ENCODE assay signal across 8 cellular contexts in genomic region chr1:1019122-1019999, GRCh38. TPM values are rescaled to one million over a fixed set of nuclear protein-coding genes. Genes with fewer than 3 reads are reported as not detected.
DNase-seq lines count a peak whose midpoint lies in the region; ATAC-seq and TF ChIP-seq lines count a peak whose summit lies in the region.

No MANE protein-coding gene starts in this region.

- POLR2A ChIA-PET in CD4-positive, alpha-beta memory T cell (lab: Charles Lee; ENCODE audit: partially characterized antibody) = interaction anchor here (0.7 to 1.5 kb wide), 4 partner anchors 18 to 46 kb away, joined by 3 to 8 read pairs (median 4); no protein-coding TSS in a partner anchor
- POLR2A ChIA-PET in OCI-LY7 (lab: Charles Lee) = no interaction called here

- no peaks in the 10 kb centered on the region for H3K27me3 ChIP-seq in CD4-positive, alpha-beta memory T cell (ENCODE audit: insufficient read depth, low read length)

- H3K9me3 ChIP-seq in CD4-positive, alpha-beta memory T cell (ENCODE audit: control insufficient read depth in 1 of 2, low read length in 2 of 2) = no peaks in the 10 kb centered on the region
- no peaks in the 10 kb centered on the region for H3K9me3 ChIP-seq in OCI-LY7 (ENCODE audit: low read length)

- H4K20me1 ChIP-seq in OCI-LY7 (ENCODE audit: insufficient read depth, low read length) = no peaks in the 10 kb centered on the region

- H3K4me1 ChIP-seq in CD4-positive, alpha-beta memory T cell (ENCODE audit: insufficient read depth, low read length) = peaks cover 19% of the 10 kb centered on the region
- peaks cover 17% of the 10 kb centered on the region for H3K4me1 ChIP-seq in OCI-LY7 (ENCODE audit: insufficient read depth, low read length, poor library complexity, severe bottlenecking)

- TF ChIP-seq CTCF in OCI-LY7 (conservative IDR thresholded peaks at IDR 0.05; ENCODE audit: low read length) = peak; percentile 45
- peak; percentile 30 for TF ChIP-seq CTCF in nephron progenitor cell (IDR thresholded peaks at IDR 0.05)

- H3K4me3 Mint-ChIP-seq in CD4-positive, alpha-beta memory T cell = peak overlapping the region; percentile 29 to 67 (median 52)
- H3K4me3 Mint-ChIP-seq in nephron progenitor cell = no peak overlapping the region
- H3K4me3 Mint-ChIP-seq in stimulated activated naive CD8-positive, alpha-beta T cell treated with anti-CD3 and anti-CD28 coated beads, Interleukin-15, Interleukin-2, amounts not matched to agents 100 ng/mL and 50 ng/mL, for 24 hours = peak overlapping the region; percentile 56

- CTCF ChIA-PET in CD4-positive, alpha-beta memory T cell (lab: Charles Lee; ENCODE audit: partially characterized antibody) = interaction anchor here (0.6 to 3.9 kb wide), 4 partner anchors 12 to 44 kb away, joined by 3 to 15 read pairs (median 11); no protein-coding TSS in a partner anchor
- CTCF ChIA-PET in OCI-LY7 (lab: Charles Lee; ENCODE audit: unreplicated experiment) = no interaction called here

- H3K36me3 ChIP-seq in CD4-positive, alpha-beta memory T cell (ENCODE audit: insufficient read depth, low read length) = no peaks in the 10 kb centered on the region
- H3K36me3 ChIP-seq in OCI-LY7 (ENCODE audit: insufficient read depth, low read length) = no peaks in the 10 kb centered on the region

- peak overlapping the region; percentile 46; the same call in 1 of the 2 replicates for H3K4me2 ChIP-seq in OCI-LY7 (ENCODE audit: low read length)

- H3K9me2 ChIP-seq in OCI-LY7 (ENCODE audit: insufficient read depth, low read length) = no peaks in the 10 kb centered on the region

- no TSS peak for BruUV-seq in OCI-LY7 (replicated peaks; lab: Mats Ljungman, UMichigan)

- peaks cover 2 to 4% of the 10 kb centered on the region in 2 donors for H3K27me3 Mint-ChIP-seq in CD4-positive, alpha-beta memory T cell
- no peaks in the 10 kb centered on the region for H3K27me3 Mint-ChIP-seq in nephron progenitor cell (ENCODE audit: low read depth, poor library complexity)
- H3K27me3 Mint-ChIP-seq in stimulated activated naive CD8-positive, alpha-beta T cell treated with anti-CD3 and anti-CD28 coated beads, Interleukin-15, Interleukin-2, amounts not matched to agents 100 ng/mL and 50 ng/mL, for 24 hours = no peaks in the 10 kb centered on the region

- peaks cover 4 to 24% (median 14%) of the 10 kb centered on the region in 4 donors for H3K4me1 Mint-ChIP-seq in CD4-positive, alpha-beta memory T cell
- peaks cover 35% of the 10 kb centered on the region for H3K4me1 Mint-ChIP-seq in nephron progenitor cell
- H3K4me1 Mint-ChIP-seq in stimulated activated naive CD8-positive, alpha-beta T cell treated with anti-CD3 and anti-CD28 coated beads, Interleukin-15, Interleukin-2, amounts not matched to agents 100 ng/mL and 50 ng/mL, for 24 hours (ENCODE audit: low read depth) = peaks cover 19% of the 10 kb centered on the region

- intact Hi-C loops in CD4-positive, alpha-beta memory T cell (cut with micrococcal nuclease) = loop anchor here (5.0 kb wide), 1 partner anchor 43 kb away; no protein-coding TSS in a partner anchor
- intact Hi-C loops in OCI-LY7 (cut with micrococcal nuclease; ENCODE audit: unreplicated experiment) = loop anchor here (1.0 to 5.0 kb wide), 2 partner anchors 14 to 43 kb away; no protein-coding TSS in a partner anchor

- H3K36me3 Mint-ChIP-seq in CD4-positive, alpha-beta memory T cell = no peaks in the 10 kb centered on the region
- H3K36me3 Mint-ChIP-seq in nephron progenitor cell (ENCODE audit: low read depth) = peaks cover 3% of the 10 kb centered on the region
- no peaks in the 10 kb centered on the region for H3K36me3 Mint-ChIP-seq in stimulated activated naive CD8-positive, alpha-beta T cell treated with anti-CD3 and anti-CD28 coated beads, Interleukin-15, Interleukin-2, amounts not matched to agents 100 ng/mL and 50 ng/mL, for 24 hours (ENCODE audit: low read depth)

- no peak overlapping the region for H3K27ac ChIP-seq in CD4-positive, alpha-beta memory T cell (ENCODE audit: low read depth, low read length)
- no peak overlapping the region for H3K27ac ChIP-seq in OCI-LY7 (ENCODE audit: low read depth, low read length, poor library complexity, severe bottlenecking)

- DNase-seq in CD4-positive, alpha-beta memory T cell = peak; percentile 67 to 81 (median 74)
- DNase-seq in GM19240 (ENCODE audit: insufficient read length, low spot score) (peak; percentile 73), OCI-LY7 (ENCODE audit: low spot score) (peak; percentile 87), fibroblast of gingiva (ENCODE audit: low read depth) (peak; percentile 77), nephron progenitor cell (peak; percentile 86)
- DNase-seq in activated T-cell treated with anti-CD3 and anti-CD28 coated beads, Interleukin-2, amount 50 U/mL, for 48 hours = peak; percentile 82 to 88

- H3K4me3 ChIP-seq in CD4-positive, alpha-beta memory T cell (ENCODE audit: low read length in 2 of 2) = peak overlapping the region in 1 of 2 donors; percentile 43
- H3K4me3 ChIP-seq in OCI-LY7 (ENCODE audit: low read depth, low read length, poor library complexity, severe bottlenecking) = peak overlapping the region; percentile 65

- no peaks in the 10 kb centered on the region for H3K79me2 ChIP-seq in OCI-LY7 (ENCODE audit: insufficient read depth, low read depth, low read length)

- H3K9me3 Mint-ChIP-seq in CD4-positive, alpha-beta memory T cell = no peaks in the 10 kb centered on the region
- peaks cover 4% of the 10 kb centered on the region for H3K9me3 Mint-ChIP-seq in nephron progenitor cell
- no peaks in the 10 kb centered on the region for H3K9me3 Mint-ChIP-seq in stimulated activated naive CD8-positive, alpha-beta T cell treated with anti-CD3 and anti-CD28 coated beads, Interleukin-15, Interleukin-2, amounts not matched to agents 100 ng/mL and 50 ng/mL, for 24 hours

- peak; percentile 65 for ATAC-seq in HG03439 (IDR thresholded peaks at IDR 0.05; ENCODE audit: unreplicated experiment)

- peak overlapping the region in 3 of 7 donors; percentile 7 to 75 (median 29) for H3K27ac Mint-ChIP-seq in CD4-positive, alpha-beta memory T cell
- no peak overlapping the region for H3K27ac Mint-ChIP-seq in nephron progenitor cell
- no peak overlapping the region for H3K27ac Mint-ChIP-seq in stimulated activated naive CD8-positive, alpha-beta T cell treated with anti-CD3 and anti-CD28 coated beads, Interleukin-15, Interleukin-2, amounts not matched to agents 100 ng/mL and 50 ng/mL, for 24 hours

- no peak overlapping the region for H2AFZ ChIP-seq in OCI-LY7 (ENCODE audit: low read length)

RNA-seq across cellular contexts. Expression of gene AGRN, which starts 0.6 kb away (rescaled TPM):
- total RNA-seq in CD4-positive, alpha-beta memory T cell = 1 to 10 TPM; 1.2 to 1.4 TPM
- not detected for polyA plus RNA-seq in CD4-positive, alpha-beta memory T cell
- total RNA-seq in OCI-LY7 (2014; rRNA removed; shearing (Covaris generic)) = 2.2 and 2.7 TPM in 2 replicates
- 9.1 and 9.8 TPM in 2 replicates for total RNA-seq in OCI-LY7 (2022)

RNA-seq across cellular contexts. Expression of gene ISG15, which starts 6.1 kb away (rescaled TPM):
- total RNA-seq in CD4-positive, alpha-beta memory T cell = 10 to 100 TPM; 31.6 to 33.2 TPM
- polyA plus RNA-seq in CD4-positive, alpha-beta memory T cell = 100 to 1,000 TPM; 212 to 309 TPM
- 99.9 and 110 TPM in 2 replicates for total RNA-seq in OCI-LY7 (2014; rRNA removed; shearing (Covaris generic))
- total RNA-seq in OCI-LY7 (2022) = 53.4 and 65.4 TPM in 2 replicates

RNA-seq across cellular contexts. Expression of gene HES4, which starts 19.5 kb away (rescaled TPM):
- not detected for total RNA-seq in CD4-positive, alpha-beta memory T cell
- under 1 TPM in 1 of 2 donors, not detected in 1; 0.36 TPM for polyA plus RNA-seq in CD4-positive, alpha-beta memory T cell
- total RNA-seq in OCI-LY7 (2014; rRNA removed; shearing (Covaris generic)) = not detected in 2 replicates
- total RNA-seq in OCI-LY7 (2022) = not detected in 2 replicates

RNA-seq across cellular contexts. Expression of gene PERM1, which starts 37.5 kb away (rescaled TPM):
- not detected for total RNA-seq in CD4-positive, alpha-beta memory T cell
- polyA plus RNA-seq in CD4-positive, alpha-beta memory T cell = under 1 TPM in 1 of 2 donors, not detected in 1; 0.16 TPM
- total RNA-seq in OCI-LY7 (2014; rRNA removed; shearing (Covaris generic)) = not detected in 2 replicates
- not detected in 2 replicates for total RNA-seq in OCI-LY7 (2022)

RNA-seq across cellular contexts. Expression of gene PLEKHN1, which starts 53.1 kb away (rescaled TPM):
- total RNA-seq in CD4-positive, alpha-beta memory T cell = 1 to 10 TPM; 2.2 to 2.9 TPM
- polyA plus RNA-seq in CD4-positive, alpha-beta memory T cell = under 1 TPM in 1 of 2 donors, not detected in 1; 0.50 TPM
- 0.05 TPM in 1 of 2 replicates, not detected in the other for total RNA-seq in OCI-LY7 (2014; rRNA removed; shearing (Covaris generic))
- total RNA-seq in OCI-LY7 (2022) = not detected in 2 replicates
